ENCODE assay signal across 30 cellular contexts in the genomic region with DNA sequence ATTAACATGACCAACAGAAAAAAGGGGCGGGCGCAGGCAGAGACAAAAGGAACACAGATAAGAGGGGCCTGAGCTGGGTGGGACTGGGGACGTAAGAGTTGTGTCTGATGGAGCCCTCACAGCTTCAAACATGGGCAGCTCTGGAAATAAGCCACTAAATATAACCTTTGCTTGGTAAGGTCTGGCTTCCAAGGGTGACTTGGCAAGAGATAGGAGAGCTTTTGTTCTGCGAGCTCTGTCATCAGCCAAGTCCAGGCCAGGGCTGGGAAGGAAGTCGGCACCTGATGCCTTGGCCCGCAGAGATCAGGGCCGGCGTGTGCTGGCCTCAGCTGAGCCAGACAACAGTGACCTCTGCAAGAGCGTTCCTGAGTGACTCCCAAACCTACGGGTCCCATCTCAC. TPM values are rescaled to one million over a fixed set of nuclear protein-coding genes. Genes with fewer than 3 reads are reported as not detected.
A peak's percentile ranks its signal among the peaks of the same experiment; 100 is the strongest.
DNase-seq lines count a peak whose midpoint lies in the region; ATAC-seq and TF ChIP-seq lines count a peak whose summit lies in the region.
"Had no signal": no experiment of that assay in that cellular context is flagged by ENCODE, and none has a peak within 500 bp of the region (broad histone marks: within the 10 kb centered on the region; RNA-seq: fewer than 3 reads in every experiment).

No MANE protein-coding gene starts in this region.

- DNase-seq in NCI-H2196 (lab: John Stamatoyannopoulos, UW; ENCODE audit: unreplicated experiment) (peak; percentile 33), NCI-H2196 treated with DMSO at 0.1 percent for 48 hours (lab: John Stamatoyannopoulos, UW; ENCODE audit: unreplicated experiment) (no peak), erythroblast (lab: John Stamatoyannopoulos, UW) (peak; percentile 51 to 69), islet precursor cell (peak; percentile 45), stomach (peak; percentile 68), sciatic nerve (ENCODE audit: low spot score) (no peak)
- DNase-seq in activated T-helper 2 cell treated with anti-CD3 and anti-CD28 coated beads, Interferon-gamma antibody, Interleukin-2, Interleukin-4, amounts not matched to agents 10 μg/mL and 5 μg/mL and 100 μg/mL, durations not matched to agents 14 hours and 24 hours and 36 hours (ENCODE audit: low spot score) = no peak
- DNase-seq: activated CD4-positive, alpha-beta T cell treated with anti-CD3 and anti-CD28 coated beads for 4 hours; activated effector memory CD4-positive, alpha-beta T cell treated with Interleukin-2 at 50 U/mL for 16 hours; DMS79; GDM1; HCEC 1CT; midbrain; MM.1S; naive B cell; NCI-H1105 treated with DMSO at 0.1 percent for 48 hours; NCI-H2029; NCI-H226; NCI-H69; PC-9; SHP77 treated with DMSO at 0.1 percent for 48 hours had no signal

- 32 to 72% (median 43%) methylated on average over 10 of the region's 10 CpGs for WGBS in stomach, 5 donors

- no peak overlapping the region for H3K27ac Mint-ChIP-seq in activated T-helper 2 cell treated with anti-CD3 and anti-CD28 coated beads, Interferon-gamma antibody, Interleukin-2, Interleukin-4, amounts not matched to agents 10 μg/mL and 5 μg/mL and 100 μg/mL, durations not matched to agents 14 hours and 24 hours and 36 hours
- H3K27ac Mint-ChIP-seq: activated naive CD8-positive, alpha-beta T cell; progenitor cell of endocrine pancreas; stimulated activated memory B cell treated with anti-CD40 and anti-IgM and Interleukin-4, amounts not matched to agents 10 μg/mL and 1 μg/mL and 100 μg/mL, for 72 hours; T-helper 2 cell treated with Interferon-gamma antibody and Interleukin-4, amounts not matched to agents 5 μg/mL and 100 μg/mL, for 36 hours had no signal

- no peak for TF ChIP-seq POLR2A in erythroblast (IDR thresholded peaks at IDR 0.05; ENCODE audit: low read length)
- no peak for TF ChIP-seq POLR2A in stomach (IDR thresholded peaks at IDR 0.05)

- H3K4me1 ChIP-seq in stomach = peaks cover 0 to 10% (median 0%) of the 10 kb centered on the region in 4 donors

- no peak for ATAC-seq in sciatic nerve
- ATAC-seq in HG03095 (IDR thresholded peaks at IDR 0.05; ENCODE audit: unreplicated experiment) = no peak
- ATAC-seq: stimulated activated memory B cell treated with anti-CD40 and anti-IgM and Interleukin-4, amounts not matched to agents 10 μg/mL and 1 μg/mL and 100 μg/mL, for 72 hours had no signal

- TF ChIP-seq EP300 in stomach (IDR thresholded peaks at IDR 0.05) = no peak

- peaks cover 20 to 85% (median 78%) of the 10 kb centered on the region in 4 donors for H3K36me3 ChIP-seq in stomach

- intact Hi-C loops in stomach (cut with DNase I; ENCODE audit: low total_unique reads) = no loop called here
- intact Hi-C loops in activated T-helper 2 cell treated with anti-CD3 and anti-CD28 coated beads, Interferon-gamma antibody, Interleukin-2, Interleukin-4, amounts not matched to agents 10 μg/mL and 5 μg/mL and 100 μg/mL, durations not matched to agents 14 hours and 24 hours and 36 hours (cut with micrococcal nuclease) = no loop called here
- intact Hi-C loops in sciatic nerve (cut with DNase I) = no loop called here

- peaks cover 40% of the 10 kb centered on the region for H3K36me3 Mint-ChIP-seq in activated T-helper 2 cell treated with anti-CD3 and anti-CD28 coated beads, Interferon-gamma antibody, Interleukin-2, Interleukin-4, amounts not matched to agents 10 μg/mL and 5 μg/mL and 100 μg/mL, durations not matched to agents 14 hours and 24 hours and 36 hours (ENCODE audit: low read depth)

- H3K4me1 Mint-ChIP-seq in activated T-helper 2 cell treated with anti-CD3 and anti-CD28 coated beads, Interferon-gamma antibody, Interleukin-2, Interleukin-4, amounts not matched to agents 10 μg/mL and 5 μg/mL and 100 μg/mL, durations not matched to agents 14 hours and 24 hours and 36 hours (ENCODE audit: low read depth) = no peaks in the 10 kb centered on the region
- H3K4me1 Mint-ChIP-seq: central memory CD8-positive, alpha-beta T cell; naive B cell; stimulated activated memory B cell treated with anti-CD40 and anti-IgM and Interleukin-4, amounts not matched to agents 10 μg/mL and 1 μg/mL and 100 μg/mL, for 72 hours had no signal

- H3K9me3 Mint-ChIP-seq in activated T-helper 2 cell treated with anti-CD3 and anti-CD28 coated beads, Interferon-gamma antibody, Interleukin-2, Interleukin-4, amounts not matched to agents 10 μg/mL and 5 μg/mL and 100 μg/mL, durations not matched to agents 14 hours and 24 hours and 36 hours = no peaks in the 10 kb centered on the region
- H3K9me3 Mint-ChIP-seq: central memory CD8-positive, alpha-beta T cell; naive B cell; stimulated activated memory B cell treated with anti-CD40 and anti-IgM and Interleukin-4, amounts not matched to agents 10 μg/mL and 1 μg/mL and 100 μg/mL, for 72 hours; T-helper 2 cell treated with Interferon-gamma antibody and Interleukin-4, amounts not matched to agents 5 μg/mL and 100 μg/mL, for 36 hours had no signal

- no peaks in the 10 kb centered on the region for H3K9me3 ChIP-seq in stomach
- H3K9me3 ChIP-seq: suprapubic skin had no signal

- no peak overlapping the region for H3K4me3 ChIP-seq in stomach
- H3K4me3 ChIP-seq: PC-9, suprapubic skin had no signal

- H3K27ac ChIP-seq in stomach = peak overlapping the region in 4 of 5 donors; percentile 44 to 49 (median 46)
- H3K27ac ChIP-seq: 22Rv1, C4-2B, PC-9, suprapubic skin had no signal

- no peak for TF ChIP-seq CTCF in stomach (IDR thresholded peaks at IDR 0.05)

- H3K27me3 ChIP-seq in stomach = no peaks in the 10 kb centered on the region
- H3K27me3 ChIP-seq: suprapubic skin had no signal

- H3K4me3 Mint-ChIP-seq in activated T-helper 2 cell treated with anti-CD3 and anti-CD28 coated beads, Interferon-gamma antibody, Interleukin-2, Interleukin-4, amounts not matched to agents 10 μg/mL and 5 μg/mL and 100 μg/mL, durations not matched to agents 14 hours and 24 hours and 36 hours (ENCODE audit: low read depth) = no peak overlapping the region
- H3K4me3 Mint-ChIP-seq: activated naive CD8-positive, alpha-beta T cell; central memory CD8-positive, alpha-beta T cell; naive B cell; stimulated activated memory B cell treated with anti-CD40 and anti-IgM and Interleukin-4, amounts not matched to agents 10 μg/mL and 1 μg/mL and 100 μg/mL, for 72 hours; T-helper 2 cell treated with Interferon-gamma antibody and Interleukin-4, amounts not matched to agents 5 μg/mL and 100 μg/mL, for 36 hours had no signal

- no peaks in the 10 kb centered on the region for H3K27me3 Mint-ChIP-seq in activated T-helper 2 cell treated with anti-CD3 and anti-CD28 coated beads, Interferon-gamma antibody, Interleukin-2, Interleukin-4, amounts not matched to agents 10 μg/mL and 5 μg/mL and 100 μg/mL, durations not matched to agents 14 hours and 24 hours and 36 hours (ENCODE audit: low read depth)
- H3K27me3 Mint-ChIP-seq: activated naive CD8-positive, alpha-beta T cell; central memory CD8-positive, alpha-beta T cell; naive B cell; progenitor cell of endocrine pancreas; stimulated activated memory B cell treated with anti-CD40 and anti-IgM and Interleukin-4, amounts not matched to agents 10 μg/mL and 1 μg/mL and 100 μg/mL, for 72 hours had no signal

RNA-seq across cellular contexts. Expression of a gene that starts 11.8 kb away (rescaled TPM):
- total RNA-seq in stomach (10 to 100 TPM in 2 of 5 donors, 1 to 10 TPM in 3; 4.9 to 15.9 (median 7.6) TPM), sciatic nerve (13.0 TPM)
- polyA plus RNA-seq in stomach = 10 to 100 TPM; 11.9 to 15.6 (median 15.3) TPM
- total RNA-seq in activated T-helper 2 cell treated with anti-CD3 and anti-CD28 coated beads, Interferon-gamma antibody, Interleukin-2, Interleukin-4, amounts not matched to agents 10 μg/mL and 5 μg/mL and 100 μg/mL, durations not matched to agents 14 hours and 24 hours and 36 hours = 33.5 and 36.1 TPM in 2 replicates

RNA-seq across cellular contexts. Expression of a gene that starts 12.2 kb away (rescaled TPM):
- total RNA-seq in stomach = 100 to 1,000 TPM in 1 of 5 donors, 10 to 100 TPM in 4; 10.5 to 156 (median 55.9) TPM
- 10 to 100 TPM; 56.8 to 92.4 (median 70.5) TPM for polyA plus RNA-seq in stomach
- total RNA-seq in activated T-helper 2 cell treated with anti-CD3 and anti-CD28 coated beads, Interferon-gamma antibody, Interleukin-2, Interleukin-4, amounts not matched to agents 10 μg/mL and 5 μg/mL and 100 μg/mL, durations not matched to agents 14 hours and 24 hours and 36 hours = 49.6 and 52.2 TPM in 2 replicates
- 28.9 TPM for total RNA-seq in sciatic nerve

RNA-seq across cellular contexts. Expression of a gene that starts 29.9 kb away (rescaled TPM):
- total RNA-seq in stomach = 100 to 1,000 TPM in 1 of 5 donors, 10 to 100 TPM in 3, 1 to 10 TPM in 1; 9.0 to 200 (median 24.1) TPM
- polyA plus RNA-seq in stomach = 10 to 100 TPM in 2 of 3 donors, 1 to 10 TPM in 1; 6.0 to 21.4 (median 20.1) TPM
- 30.5 and 32.0 TPM in 2 replicates for total RNA-seq in activated T-helper 2 cell treated with anti-CD3 and anti-CD28 coated beads, Interferon-gamma antibody, Interleukin-2, Interleukin-4, amounts not matched to agents 10 μg/mL and 5 μg/mL and 100 μg/mL, durations not matched to agents 14 hours and 24 hours and 36 hours
- total RNA-seq in sciatic nerve = 13.9 TPM

RNA-seq across cellular contexts. Expression of a gene that starts 34.4 kb away (rescaled TPM):
- total RNA-seq in stomach (10 to 100 TPM in 2 of 5 donors, 1 to 10 TPM in 1, not detected in 2; 8.1 to 61.3 (median 13.0) TPM), sciatic nerve (19.6 TPM)
- 10 to 100 TPM; 31.8 to 36.5 (median 34.1) TPM for polyA plus RNA-seq in stomach
- total RNA-seq in activated T-helper 2 cell treated with anti-CD3 and anti-CD28 coated beads, Interferon-gamma antibody, Interleukin-2, Interleukin-4, amounts not matched to agents 10 μg/mL and 5 μg/mL and 100 μg/mL, durations not matched to agents 14 hours and 24 hours and 36 hours = 13.5 and 13.7 TPM in 2 replicates

RNA-seq across cellular contexts. Expression of a gene that starts 34.7 kb away (rescaled TPM):
- total RNA-seq in stomach (100 to 1,000 TPM in 2 of 5 donors, 10 to 100 TPM in 3; 48.4 to 204 (median 92.7) TPM), sciatic nerve (119 TPM)
- polyA plus RNA-seq in stomach = 10 to 100 TPM; 54.3 to 62.3 (median 60.1) TPM
- total RNA-seq in activated T-helper 2 cell treated with anti-CD3 and anti-CD28 coated beads, Interferon-gamma antibody, Interleukin-2, Interleukin-4, amounts not matched to agents 10 μg/mL and 5 μg/mL and 100 μg/mL, durations not matched to agents 14 hours and 24 hours and 36 hours = 44.0 and 47.9 TPM in 2 replicates

Comparison
In these comparisons a context has a peak if more than half of its experiments do, and no peak if none do; other contexts are left out.
1. DNase-seq: peak in NCI-H2196 (single experiment), erythroblast (2 of 2), islet precursor cell (single experiment) and stomach (single experiment); none in NCI-H2196 treated with DMSO at 0.1 percent for 48 hours (single experiment), activated T-helper 2 cell treated with anti-CD3 and anti-CD28 coated beads, Interferon-gamma antibody, Interleukin-2, Interleukin-4, amounts not matched to agents 10 μg/mL and 5 μg/mL and 100 μg/mL, durations not matched to agents 14 hours and 24 hours and 36 hours (single experiment) and sciatic nerve (single experiment).